11 cellular contexts compared by ENCODE assay signal in genomic region chr4:73718375-73719373, GRCh38. TPM values are rescaled to one million over a fixed set of nuclear protein-coding genes. Genes with fewer than 3 reads are reported as not detected.
A peak's percentile ranks its signal among the peaks of the same experiment; 100 is the strongest.
DNase-seq lines count a peak whose midpoint lies in the region; ATAC-seq and TF ChIP-seq lines count a peak whose summit lies in the region.
"Had no signal": no experiment of that assay in that cellular context is flagged by ENCODE, and none has a peak within 500 bp of the region (broad histone marks: within the 10 kb centered on the region; RNA-seq: fewer than 3 reads in every experiment).

No MANE protein-coding gene starts in this region.

- H3K36me3 Mint-ChIP-seq in chondrocyte (ENCODE audit: low read depth) = no peaks in the 10 kb centered on the region
- no peaks in the 10 kb centered on the region for H3K36me3 Mint-ChIP-seq in activated T-cell treated with anti-CD3 and anti-CD28 coated beads, Interleukin-2, amount 50 U/mL, for 4 hours (ENCODE audit: insufficient read depth)

- ATAC-seq in GM21423 (IDR thresholded peaks at IDR 0.05; ENCODE audit: unreplicated experiment) (peak; percentile 90), HG03460 (IDR thresholded peaks at IDR 0.05; ENCODE audit: unreplicated experiment) (peak; percentile 92)
- no peak for ATAC-seq in activated T-cell treated with anti-CD3 and anti-CD28 coated beads, Interleukin-2, amount 50 U/mL, for 4 hours

- H3K4me3 Mint-ChIP-seq in chondrocyte (ENCODE audit: unreplicated experiment) = no peak overlapping the region
- H3K4me3 Mint-ChIP-seq in activated T-cell treated with anti-CD3 and anti-CD28 coated beads, Interleukin-2, amount 50 U/mL, for 4 hours = no peak overlapping the region

- no peaks in the 10 kb centered on the region for H3K4me1 ChIP-seq in effector memory CD4-positive, alpha-beta T cell (ENCODE audit: control insufficient read depth, insufficient read depth, low read length, poor library complexity, severe bottlenecking)
- H3K4me1 ChIP-seq: colonic mucosa had no signal

- no peak overlapping the region for H3K4me3 ChIP-seq in effector memory CD4-positive, alpha-beta T cell (ENCODE audit: insufficient read depth, low read depth, low read length, poor library complexity, severe bottlenecking)
- H3K4me3 ChIP-seq: colonic mucosa had no signal

- no peaks in the 10 kb centered on the region for H3K9me3 Mint-ChIP-seq in chondrocyte (ENCODE audit: low read depth)
- H3K9me3 Mint-ChIP-seq in activated T-cell treated with anti-CD3 and anti-CD28 coated beads, Interleukin-2, amount 50 U/mL, for 4 hours = no peaks in the 10 kb centered on the region

- H3K36me3 ChIP-seq in effector memory CD4-positive, alpha-beta T cell (ENCODE audit: control insufficient read depth, insufficient read depth, low read length) = no peaks in the 10 kb centered on the region
- H3K36me3 ChIP-seq: colonic mucosa had no signal

- H3K9me3 ChIP-seq in effector memory CD4-positive, alpha-beta T cell (ENCODE audit: control insufficient read depth, low read length) = no peaks in the 10 kb centered on the region
- H3K9me3 ChIP-seq: colonic mucosa had no signal

- peak overlapping the region; percentile 60 for H3K27ac Mint-ChIP-seq in chondrocyte (ENCODE audit: unreplicated experiment)

- no peaks in the 10 kb centered on the region for H3K27me3 ChIP-seq in effector memory CD4-positive, alpha-beta T cell (replicated peaks; ENCODE audit: control insufficient read depth, insufficient read depth, low read length, poor library complexity, severe bottlenecking)
- H3K27me3 ChIP-seq: colonic mucosa had no signal

- TF ChIP-seq CTCF in chondrocyte (IDR thresholded peaks at IDR 0.05) = no peak

- H3K27me3 Mint-ChIP-seq in chondrocyte (ENCODE audit: low read depth) = no peaks in the 10 kb centered on the region
- no peaks in the 10 kb centered on the region for H3K27me3 Mint-ChIP-seq in activated T-cell treated with anti-CD3 and anti-CD28 coated beads, Interleukin-2, amount 50 U/mL, for 4 hours (ENCODE audit: low read depth)

- DNase-seq in GF-D8 (lab: John Stamatoyannopoulos, UW) (peak; percentile 16), chondrocyte (ENCODE audit: low spot score) (no peak), SHP77 treated with DMSO at 0.1 percent for 48 hours (lab: John Stamatoyannopoulos, UW) (no peak), NCI-H1436 treated with DMSO at 0.1 percent for 48 hours (lab: John Stamatoyannopoulos, UW) (no peak)
- DNase-seq in effector memory CD4-positive, alpha-beta T cell = no peak
- no peak for DNase-seq in activated T-cell treated with anti-CD3 and anti-CD28 coated beads, Interleukin-2, amount 50 U/mL, for 4 hours
- DNase-seq: colonic mucosa, DND-41, occipital lobe had no signal

- peaks cover 18% of the 10 kb centered on the region for H3K4me1 Mint-ChIP-seq in chondrocyte (ENCODE audit: low read depth)
- H3K4me1 Mint-ChIP-seq in activated T-cell treated with anti-CD3 and anti-CD28 coated beads, Interleukin-2, amount 50 U/mL, for 4 hours (ENCODE audit: low read depth) = no peaks in the 10 kb centered on the region

- no peak overlapping the region for H3K27ac ChIP-seq in effector memory CD4-positive, alpha-beta T cell (ENCODE audit: insufficient read depth, low read length, poor library complexity, severe bottlenecking)
- H3K27ac ChIP-seq: colonic mucosa had no signal

RNA-seq across cellular contexts. Expression of gene CXCL8, which starts 21.7 kb away (rescaled TPM):
- 0.27 to 0.48 TPM (median 0.46 TPM) in 3 replicates for total RNA-seq in chondrocyte
- 1 to 10 TPM; 2.5 to 4.2 (median 3.9) TPM for total RNA-seq in activated T-cell treated with anti-CD3 and anti-CD28 coated beads, Interleukin-2, amount 50 U/mL, for 4 hours

Comparison
In these comparisons a context has a peak if more than half of its experiments do, and no peak if none do; other contexts are left out.
1. ATAC-seq: peak in GM21423 (single experiment) and HG03460 (single experiment); none in activated T-cell treated with anti-CD3 and anti-CD28 coated beads, Interleukin-2, amount 50 U/mL, for 4 hours (0 of 2).